8 cellular contexts compared by ENCODE assay signal in genomic region chr14:50064993-50065392, GRCh38. TPM values are rescaled to one million over a fixed set of nuclear protein-coding genes. Genes with fewer than 3 reads are reported as not detected.
A peak's percentile ranks its signal among the peaks of the same experiment; 100 is the strongest.
DNase-seq lines count a peak whose midpoint lies in the region; ATAC-seq and TF ChIP-seq lines count a peak whose summit lies in the region.

No MANE protein-coding gene starts in this region.

- peak; percentile 71 for ATAC-seq in GM18498 (IDR thresholded peaks at IDR 0.05; ENCODE audit: unreplicated experiment)
- peak; percentile 62 for ATAC-seq in HG02571 (IDR thresholded peaks at IDR 0.05; ENCODE audit: unreplicated experiment)
- ATAC-seq in mucosa of descending colon: peak; percentile 45

- no peaks in the 10 kb centered on the region for H3K27me3 ChIP-seq in PC-9 (ENCODE audit: insufficient read depth, low read depth)
- H3K27me3 ChIP-seq in esophagus muscularis mucosa: no peaks in the 10 kb centered on the region

- 55% methylated on average over 4 of the region's 4 CpGs for WGBS in esophagus muscularis mucosa

- TF ChIP-seq POLR2A in esophagus muscularis mucosa (IDR thresholded peaks at IDR 0.05; ENCODE audit: low read depth): no peak

- no peaks in the 10 kb centered on the region for H4K20me1 ChIP-seq in PC-9 (ENCODE audit: insufficient read depth)

- H3F3A ChIP-seq in PC-9 (ENCODE audit: insufficient read depth, low read depth): peaks cover 44% of the 10 kb centered on the region

- H3K9me3 ChIP-seq in mucosa of descending colon (no peaks in the 10 kb centered on the region), PC-9 (ENCODE audit: insufficient read depth, low read depth) (peaks cover 6% of the 10 kb centered on the region; the same call in 1 of the 2 replicates), esophagus muscularis mucosa (no peaks in the 10 kb centered on the region)

- DNase-seq in NAMALWA (ENCODE audit: low spot score) (peak; percentile 33), activated T-helper 1 cell treated with Interleukin-2 at 50 U/mL for 16 hours (ENCODE audit: low read depth) (peak; percentile 39), mucosa of descending colon (peak in 1 of 3 donors; percentile 74), PC-9 (no peak), esophagus muscularis mucosa (ENCODE audit: extremely low spot score) (no peak), NCI-H2081 (lab: John Stamatoyannopoulos, UW) (no peak)

- no peaks in the 10 kb centered on the region for H3K9me2 ChIP-seq in PC-9 (ENCODE audit: insufficient read depth)

- BruUV-seq in PC-9 (replicated peaks; lab: Mats Ljungman, UMichigan): no TSS peak

- peaks cover 38% of the 10 kb centered on the region for H3K4me1 ChIP-seq in mucosa of descending colon (ENCODE audit: low read depth)
- peaks cover 53% of the 10 kb centered on the region for H3K4me1 ChIP-seq in PC-9 (replicated peaks; ENCODE audit: insufficient read depth)
- H3K4me1 ChIP-seq in esophagus muscularis mucosa: peaks cover 21 to 26% (median 25%) of the 10 kb centered on the region in 4 donors

- CTCF ChIA-PET in PC-9 (lab: Charles Lee): no interaction called here

- POLR2A ChIA-PET in PC-9 (lab: Charles Lee; ENCODE audit: unreplicated experiment): no interaction called here

- TF ChIP-seq CTCF in mucosa of descending colon (IDR thresholded peaks at IDR 0.05): no peak
- TF ChIP-seq CTCF in PC-9 (conservative IDR thresholded peaks at IDR 0.05): no peak
- TF ChIP-seq CTCF in esophagus muscularis mucosa (IDR thresholded peaks at IDR 0.05): no peak

- H3K4me2 ChIP-seq in PC-9: no peak overlapping the region

- H3K36me3 ChIP-seq in mucosa of descending colon (ENCODE audit: low read depth): peaks cover 3% of the 10 kb centered on the region
- H3K36me3 ChIP-seq in PC-9 (ENCODE audit: low read depth): no peaks in the 10 kb centered on the region
- no peaks in the 10 kb centered on the region for H3K36me3 ChIP-seq in esophagus muscularis mucosa

- no peaks in the 10 kb centered on the region for H3K79me2 ChIP-seq in PC-9 (ENCODE audit: low read depth)

- TF ChIP-seq EP300 in esophagus muscularis mucosa (IDR thresholded peaks at IDR 0.05): no peak

- no peak overlapping the region for H2AFZ ChIP-seq in PC-9

- intact Hi-C loops in mucosa of descending colon (cut with DNase I, micrococcal nuclease): no loop called here
- intact Hi-C loops in PC-9 (cut with micrococcal nuclease; ENCODE audit: unreplicated experiment): no loop called here
- intact Hi-C loops in esophagus muscularis mucosa (cut with DNase I): no loop called here

- no peak overlapping the region for H3K27ac ChIP-seq in PC-9
- H3K27ac ChIP-seq in esophagus muscularis mucosa (replicated peaks in 1 of 4): no peak overlapping the region

- no peak overlapping the region for H3K4me3 ChIP-seq in mucosa of descending colon
- H3K4me3 ChIP-seq in PC-9: no peak overlapping the region
- H3K4me3 ChIP-seq in esophagus muscularis mucosa: no peak overlapping the region

RNA-seq across cellular contexts. Expression of gene VCPKMT, which starts 51.4 kb away (rescaled TPM):
- total RNA-seq in mucosa of descending colon (1 to 10 TPM; 5.9 to 8.9 (median 6.9) TPM), PC-9 (2021) (6.5 and 9.4 TPM in 2 replicates), esophagus muscularis mucosa (1 to 10 TPM; 3.1 to 5.4 (median 4.8) TPM)

Comparison
In these comparisons a context has a peak if more than half of its experiments do, and no peak if none do; other contexts are left out.
1. DNase-seq: peak in NAMALWA (single experiment) and activated T-helper 1 cell treated with Interleukin-2 at 50 U/mL for 16 hours (single experiment); none in PC-9 (0 of 2), esophagus muscularis mucosa (single experiment) and NCI-H2081 (0 of 2).
2. Peak in every context shown above with its lines, with median percentiles within 50 percentile points of each other: ATAC-seq.